In genomic region chr21:33412439-33412831, GRCh38 we compare ENCODE assay signal across 7 cellular contexts. TPM values are rescaled to one million over a fixed set of nuclear protein-coding genes. Genes with fewer than 3 reads are reported as not detected.
DNase-seq lines count a peak whose midpoint lies in the region; ATAC-seq, FAIRE-seq and TF ChIP-seq lines count a peak whose summit lies in the region.
"Not testable (repeated sequence)": the region's sequence is repeated elsewhere in the genome, so short reads cannot be mapped to it uniquely, and the experiment has no call there.

No MANE protein-coding gene starts in this region.

- H3K9ac ChIP-seq in MM.1S (ENCODE audit: low read length); GM12878 (ENCODE audit: control insufficient read depth, insufficient read depth, low read length): not testable (repeated sequence)

- WGBS in GM12878 (ENCODE audit: insufficient coverage, insufficient replicate concordance, low lambda C conversion rate, missing lambda C conversion rate) = 81% methylated on average over 12 of the region's 12 CpGs

- not testable (repeated sequence) for H3K9me2 ChIP-seq in MM.1S (replicated peaks; ENCODE audit: insufficient read depth, low read length)

- H3K4me1 ChIP-seq in CD4-positive, CD25-positive, alpha-beta regulatory T cell (ENCODE audit: control insufficient read depth, insufficient read depth, low read length, poor library complexity, severe bottlenecking) = peaks cover 10% of the 10 kb centered on the region
- not testable (repeated sequence) for H3K4me1 ChIP-seq in MM.1S (ENCODE audit: low read length)
- peaks cover 22% of the 10 kb centered on the region for H3K4me1 ChIP-seq in GM12878 (ENCODE audit: control insufficient read depth, insufficient read depth, low read length)

- not testable (repeated sequence) for H3K27ac ChIP-seq in CD4-positive, CD25-positive, alpha-beta regulatory T cell (ENCODE audit: insufficient read depth, low read length, poor library complexity, severe bottlenecking); GM12878 (ENCODE audit: control insufficient read depth, insufficient read depth)
- peak overlapping the region; percentile 49; the same call in 1 of the 2 replicates for H3K27ac ChIP-seq in MM.1S (ENCODE audit: low read length)

- peak overlapping the region in 2 of 4 donors; percentile 14 to 69 for H3K4me3 Mint-ChIP-seq in CD4-positive, CD25-positive, alpha-beta regulatory T cell
- H3K4me3 Mint-ChIP-seq in memory B cell = peak overlapping the region; percentile 74
- not testable (repeated sequence) for H3K4me3 Mint-ChIP-seq in nephron
- H3K4me3 Mint-ChIP-seq in stimulated activated memory B cell treated with anti-CD40 and anti-IgM and Interleukin-4, amounts not matched to agents 10 μg/mL and 1 μg/mL and 100 μg/mL, for 72 hours = peak overlapping the region; percentile 75

- DNase-seq in CD4-positive, CD25-positive, alpha-beta regulatory T cell; MM.1S; GM12878 (ENCODE audit: low read depth, low spot score); memory B cell (ENCODE audit: low spot score in 2 of 2): not testable (repeated sequence)
- DNase-seq in Right ventricle myocardium superior = peak; percentile 14

- not testable (repeated sequence) for H2AFZ ChIP-seq in MM.1S (ENCODE audit: low read length); GM12878 (ENCODE audit: control insufficient read depth, low read depth, low read length)

- SMC1A ChIA-PET in GM12878 (lab: Charles Lee; ENCODE audit: uncharacterized antibody, unreplicated experiment) = interaction anchor here (1.0 to 4.8 kb wide), 12 partner anchors 8 to 51 kb away, joined by 3 to 29 read pairs (median 8); no protein-coding TSS in a partner anchor

- not testable (repeated sequence) for TF ChIP-seq EP300 in GM12878 (IDR thresholded peaks at IDR 0.05; ENCODE audit: borderline replicate concordance in 1 of 2, control insufficient read depth in 1 of 2, low read depth in 2 of 2, low read length in 2 of 2)

- H3K9me3 Mint-ChIP-seq in CD4-positive, CD25-positive, alpha-beta regulatory T cell; memory B cell; nephron; stimulated activated memory B cell treated with anti-CD40 and anti-IgM and Interleukin-4, amounts not matched to agents 10 μg/mL and 1 μg/mL and 100 μg/mL, for 72 hours: not testable (repeated sequence)

- H3K4me1 Mint-ChIP-seq in CD4-positive, CD25-positive, alpha-beta regulatory T cell = peaks cover 18 to 65% (median 40%) of the 10 kb centered on the region in 4 donors
- H3K4me1 Mint-ChIP-seq in memory B cell (peaks cover 39% of the 10 kb centered on the region), nephron (peaks cover 34% of the 10 kb centered on the region)
- peaks cover 75% of the 10 kb centered on the region for H3K4me1 Mint-ChIP-seq in stimulated activated memory B cell treated with anti-CD40 and anti-IgM and Interleukin-4, amounts not matched to agents 10 μg/mL and 1 μg/mL and 100 μg/mL, for 72 hours

- H3K9me3 ChIP-seq in CD4-positive, CD25-positive, alpha-beta regulatory T cell (ENCODE audit: control insufficient read depth in 2 of 2, low read length in 2 of 2); MM.1S (replicated peaks; ENCODE audit: insufficient read depth, low read length); GM12878 (replicated peaks; ENCODE audit: control insufficient read depth, insufficient read depth, low read length): not testable (repeated sequence)

- TF ChIP-seq CTCF in MM.1S (IDR thresholded peaks at IDR 0.05; ENCODE audit: low read length); GM12878 (IDR thresholded peaks at IDR 0.05 in 2 of 3, conservative IDR thresholded peaks at IDR 0.05 in 1 of 3; ENCODE audit: control insufficient read depth in 2 of 3, extremely low read depth in 1 of 3, insufficient read depth in 1 of 3, low read depth in 3 of 3, low read length in 3 of 3); nephron (IDR thresholded peaks at IDR 0.05; ENCODE audit: unreplicated experiment in 3 of 3): not testable (repeated sequence)

- RAD21 ChIA-PET in GM12878 (lab: Charles Lee; ENCODE audit: unreplicated experiment) = interaction anchor here (1.1 to 4.0 kb wide), 9 partner anchors 8 to 213 kb away, joined by 3 to 33 read pairs (median 6); no protein-coding TSS in a partner anchor

- not testable (repeated sequence) for H3K27me3 ChIP-seq in CD4-positive, CD25-positive, alpha-beta regulatory T cell (ENCODE audit: control insufficient read depth, insufficient read depth, low read length); MM.1S (replicated peaks; ENCODE audit: insufficient read depth, low read length); GM12878 (replicated peaks in 1 of 2; ENCODE audit: control insufficient read depth in 2 of 2, insufficient read depth in 2 of 2, low read length in 1 of 2)

- CTCF ChIA-PET in GM12878 (lab: Yijun Ruan, JAX) = interaction anchor here (0.8 to 2.5 kb wide), 8 partner anchors 8 to 216 kb away, joined by 3 to 8 read pairs (median 5); no protein-coding TSS in a partner anchor

- not testable (repeated sequence) for H3K4me3 ChIP-seq in CD4-positive, CD25-positive, alpha-beta regulatory T cell (ENCODE audit: low read depth, low read length); MM.1S (ENCODE audit: low read length); GM12878

- not testable (repeated sequence) for H4K20me1 ChIP-seq in MM.1S (ENCODE audit: insufficient read depth, low read length); GM12878 (ENCODE audit: control insufficient read depth, insufficient read depth)

- peak overlapping the region; percentile 62 to 88 (median 87) for H3K27ac Mint-ChIP-seq in CD4-positive, CD25-positive, alpha-beta regulatory T cell
- peak overlapping the region; percentile 91 for H3K27ac Mint-ChIP-seq in memory B cell
- peak overlapping the region; percentile 83 to 87 (median 86) for H3K27ac Mint-ChIP-seq in nephron
- H3K27ac Mint-ChIP-seq in stimulated activated memory B cell treated with anti-CD40 and anti-IgM and Interleukin-4, amounts not matched to agents 10 μg/mL and 1 μg/mL and 100 μg/mL, for 72 hours = peak overlapping the region; percentile 92

- peak overlapping the region; percentile 28; the same call in 1 of the 2 replicates for H3K4me2 ChIP-seq in MM.1S (ENCODE audit: low read depth, low read length)
- peak overlapping the region; percentile 56; the same call in 1 of the 2 replicates for H3K4me2 ChIP-seq in GM12878 (ENCODE audit: control insufficient read depth, insufficient read depth)

- H3K27me3 Mint-ChIP-seq in CD4-positive, CD25-positive, alpha-beta regulatory T cell; memory B cell; nephron (ENCODE audit: low read depth); stimulated activated memory B cell treated with anti-CD40 and anti-IgM and Interleukin-4, amounts not matched to agents 10 μg/mL and 1 μg/mL and 100 μg/mL, for 72 hours: not testable (repeated sequence)

- FAIRE-seq in GM12878 (lab: Jason Lieb, UNC) = not testable (repeated sequence)

- in situ Hi-C loops in GM12878 (cut with MboI) = not testable (repeated sequence)

- H3F3A ChIP-seq in MM.1S (ENCODE audit: insufficient read depth, low read length) = peaks cover 17% of the 10 kb centered on the region

- intact Hi-C loops in GM12878 (cut with micrococcal nuclease; ENCODE audit: unreplicated experiment); Right ventricle myocardium superior (cut with DNase I): not testable (repeated sequence)

- POLR2A ChIA-PET in GM12878 (lab: Charles Lee) = interaction anchor here (1.3 to 2.1 kb wide), 2 partner anchors 8 to 29 kb away, joined by 4 to 5 read pairs; no protein-coding TSS in a partner anchor

- peaks cover 28% of the 10 kb centered on the region for H3K36me3 Mint-ChIP-seq in CD4-positive, CD25-positive, alpha-beta regulatory T cell
- H3K36me3 Mint-ChIP-seq in memory B cell (peaks cover 23% of the 10 kb centered on the region), nephron (ENCODE audit: low read depth) (peaks cover 51% of the 10 kb centered on the region)
- H3K36me3 Mint-ChIP-seq in stimulated activated memory B cell treated with anti-CD40 and anti-IgM and Interleukin-4, amounts not matched to agents 10 μg/mL and 1 μg/mL and 100 μg/mL, for 72 hours = peaks cover 64% of the 10 kb centered on the region

- TF ChIP-seq POLR2A in GM12878 (IDR thresholded peaks at IDR 0.05; ENCODE audit: low read depth, low read length) = not testable (repeated sequence)

- H3K79me2 ChIP-seq in MM.1S (ENCODE audit: low read length) (peaks cover 96% of the 10 kb centered on the region), GM12878 (ENCODE audit: control insufficient read depth, insufficient read depth, low read length) (peaks cover 76% of the 10 kb centered on the region)

- peaks cover 19% of the 10 kb centered on the region for H3K36me3 ChIP-seq in CD4-positive, CD25-positive, alpha-beta regulatory T cell (ENCODE audit: control insufficient read depth, insufficient read depth, low read length)
- H3K36me3 ChIP-seq in MM.1S (replicated peaks; ENCODE audit: insufficient read depth, low read length) = not testable (repeated sequence)
- peaks cover 11 to 38% of the 10 kb centered on the region in 2 experiments for H3K36me3 ChIP-seq in GM12878 (ENCODE audit: control insufficient read depth in 2 of 2, insufficient read depth in 2 of 2, low read length in 1 of 2)

- not testable (repeated sequence) for TF ChIP-seq RAD21 in GM12878 (IDR thresholded peaks at IDR 0.05; ENCODE audit: insufficient read depth, low read depth, low read length)

- not testable (repeated sequence) for BruUV-seq in GM12878 (replicated peaks; lab: Mats Ljungman, UMichigan)

- not testable (repeated sequence) for ATAC-seq in CD4-positive, CD25-positive, alpha-beta regulatory T cell (ENCODE audit: low read depth in 2 of 2); GM12878; Right ventricle myocardium superior (ENCODE audit: poor library complexity); memory B cell (ENCODE audit: low read depth); stimulated activated memory B cell treated with anti-CD40 and anti-IgM and Interleukin-4, amounts not matched to agents 10 μg/mL and 1 μg/mL and 100 μg/mL, for 72 hours

RNA-seq across cellular contexts. Expression of gene IFNGR2, which starts 9.2 kb away (rescaled TPM):
- 10.2 TPM for total RNA-seq in CD4-positive, CD25-positive, alpha-beta regulatory T cell
- polyA plus RNA-seq in CD4-positive, CD25-positive, alpha-beta regulatory T cell = 10 to 100 TPM; 21.7 to 37.2 (median 24.5) TPM
- 34.3 and 38.6 TPM in 2 replicates for total RNA-seq in GM12878 (2013; cell fraction: nucleolus; rRNA removed)
- total RNA-seq in GM12878 (2014; rRNA removed) (78.3 and 91.0 TPM in 2 replicates), GM12878 (2014; rRNA removed; fragmentation: Illumina TruSeq; extraction: Trizol) (75.2 and 79.7 TPM in 2 replicates), GM12878 (2021) (67.3 and 71.5 TPM in 2 replicates), Right ventricle myocardium superior (34.0 TPM)
- 36.2 TPM for polyA plus RNA-seq in GM12878 (2011; ENCODE audit: low read depth)
- polyA plus RNA-seq in GM12878 (2011; rRNA removed) (81.8 and 96.9 TPM in 2 replicates), GM12878 (2014; fragmentation: Illumina TruSeq; extraction: Trizol) (98.8 and 144 TPM in 2 replicates), GM12878 (2014; fragmentation: Nextera tagmentation; extraction: Ambion mirVana) (10 to 100 TPM; 23.6 to 33.2 TPM), GM12878 (2014; rRNA removed) (72.9 and 85.1 TPM in 2 replicates), GM12878 (2016; fragmentation: Nextera tagmentation; extraction: Ambion mirVana) (10 to 100 TPM; 75.7 to 84.2 TPM)
- polyA plus RNA-seq in GM12878 (2011; cell fraction: cytosol; rRNA removed) = 67.0 and 70.6 TPM in 2 replicates
- 25.2 and 37.7 TPM in 2 replicates for polyA plus RNA-seq in GM12878 (2011; cell fraction: nucleus; rRNA removed)
- 40.6 and 62.4 TPM in 2 replicates for polyA plus RNA-seq in GM12878 (2012)
- polyA minus RNA-seq in GM12878 (2011; rRNA and poly(A)+ RNA removed) = 90.9 and 105 TPM in 2 replicates
- polyA minus RNA-seq in GM12878 (2011; cell fraction: cytosol; rRNA and poly(A)+ RNA removed) = 34.8 and 35.5 TPM in 2 replicates
- polyA minus RNA-seq in GM12878 (2011; cell fraction: nucleus; rRNA and poly(A)+ RNA removed) = 15.0 and 20.4 TPM in 2 replicates
